In the genomic region with DNA sequence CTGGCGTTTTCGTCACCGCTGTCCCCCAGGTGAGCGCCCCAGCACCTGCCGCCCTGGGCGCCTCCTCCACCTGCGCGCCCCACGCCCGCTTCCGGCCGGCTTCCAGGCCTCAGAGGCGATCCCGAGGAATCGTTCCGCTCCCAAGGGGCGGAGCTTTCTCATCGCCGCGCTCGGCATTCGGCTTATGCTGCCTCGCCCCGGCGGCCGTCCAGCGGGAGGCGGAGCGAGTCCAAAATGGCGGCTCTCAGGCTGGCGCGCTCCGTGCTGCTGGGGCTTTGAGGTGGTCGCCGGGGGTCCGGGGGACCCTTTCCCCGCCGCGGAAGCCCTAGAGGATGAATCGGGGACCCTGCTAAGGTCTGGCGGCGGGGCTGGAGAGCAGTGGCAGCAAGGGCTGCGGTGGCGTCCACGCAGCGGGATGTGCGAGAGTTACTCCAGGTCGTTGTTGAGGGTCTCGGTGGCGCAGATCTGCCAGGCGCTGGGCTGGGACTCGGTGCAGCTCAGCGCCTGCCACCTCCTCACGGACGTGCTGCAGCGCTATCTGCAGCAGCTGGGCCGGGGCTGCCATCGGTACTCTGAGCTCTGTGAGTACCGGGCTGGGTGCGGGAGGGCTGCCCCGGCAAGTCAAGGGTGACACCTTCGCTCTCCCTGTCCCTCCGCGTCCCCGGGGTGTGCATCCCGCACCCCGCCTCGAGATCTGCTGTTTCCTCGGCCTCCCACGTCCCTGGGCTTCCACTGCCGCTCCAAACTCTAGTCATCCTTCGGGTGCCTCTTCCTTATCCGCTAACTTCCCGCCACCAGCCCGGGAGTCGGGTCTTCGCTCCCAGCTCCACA, we compare ENCODE assay signal across 1 cellular context.
TF ChIP-seq lines count a peak whose summit lies in the region.

A gene with protein sequence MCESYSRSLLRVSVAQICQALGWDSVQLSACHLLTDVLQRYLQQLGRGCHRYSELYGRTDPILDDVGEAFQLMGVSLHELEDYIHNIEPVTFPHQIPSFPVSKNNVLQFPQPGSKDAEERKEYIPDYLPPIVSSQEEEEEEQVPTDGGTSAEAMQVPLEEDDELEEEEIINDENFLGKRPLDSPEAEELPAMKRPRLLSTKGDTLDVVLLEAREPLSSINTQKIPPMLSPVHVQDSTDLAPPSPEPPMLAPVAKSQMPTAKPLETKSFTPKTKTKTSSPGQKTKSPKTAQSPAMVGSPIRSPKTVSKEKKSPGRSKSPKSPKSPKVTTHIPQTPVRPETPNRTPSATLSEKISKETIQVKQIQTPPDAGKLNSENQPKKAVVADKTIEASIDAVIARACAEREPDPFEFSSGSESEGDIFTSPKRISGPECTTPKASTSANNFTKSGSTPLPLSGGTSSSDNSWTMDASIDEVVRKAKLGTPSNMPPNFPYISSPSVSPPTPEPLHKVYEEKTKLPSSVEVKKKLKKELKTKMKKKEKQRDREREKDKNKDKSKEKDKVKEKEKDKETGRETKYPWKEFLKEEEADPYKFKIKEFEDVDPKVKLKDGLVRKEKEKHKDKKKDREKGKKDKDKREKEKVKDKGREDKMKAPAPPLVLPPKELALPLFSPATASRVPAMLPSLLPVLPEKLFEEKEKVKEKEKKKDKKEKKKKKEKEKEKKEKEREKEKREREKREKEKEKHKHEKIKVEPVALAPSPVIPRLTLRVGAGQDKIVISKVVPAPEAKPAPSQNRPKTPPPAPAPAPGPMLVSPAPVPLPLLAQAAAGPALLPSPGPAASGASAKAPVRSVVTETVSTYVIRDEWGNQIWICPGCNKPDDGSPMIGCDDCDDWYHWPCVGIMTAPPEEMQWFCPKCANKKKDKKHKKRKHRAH (plus strand): TSS at position 211 of the 831 bp plus-strand sequence. CDS start 205 bp downstream, at position 416.

TF ChIP-seq in HEK293, 187 proteins besides CTCF, POLR2A, EP300 and RAD21 (continued from another document and continues in another):
- TF ChIP-seq, protein P1, sequence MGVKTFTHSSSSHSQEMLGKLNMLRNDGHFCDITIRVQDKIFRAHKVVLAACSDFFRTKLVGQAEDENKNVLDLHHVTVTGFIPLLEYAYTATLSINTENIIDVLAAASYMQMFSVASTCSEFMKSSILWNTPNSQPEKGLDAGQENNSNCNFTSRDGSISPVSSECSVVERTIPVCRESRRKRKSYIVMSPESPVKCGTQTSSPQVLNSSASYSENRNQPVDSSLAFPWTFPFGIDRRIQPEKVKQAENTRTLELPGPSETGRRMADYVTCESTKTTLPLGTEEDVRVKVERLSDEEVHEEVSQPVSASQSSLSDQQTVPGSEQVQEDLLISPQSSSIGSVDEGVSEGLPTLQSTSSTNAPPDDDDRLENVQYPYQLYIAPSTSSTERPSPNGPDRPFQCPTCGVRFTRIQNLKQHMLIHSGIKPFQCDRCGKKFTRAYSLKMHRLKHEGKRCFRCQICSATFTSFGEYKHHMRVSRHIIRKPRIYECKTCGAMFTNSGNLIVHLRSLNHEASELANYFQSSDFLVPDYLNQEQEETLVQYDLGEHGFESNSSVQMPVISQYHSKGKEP (tag by site-specific recombination; IDR thresholded peaks at IDR 0.05): no peak; the same call in 1 of the 2 replicates
- TF ChIP-seq ZFP69B (tag by site-specific recombination; IDR thresholded peaks at IDR 0.05) (peak; percentile 31; the same call in 1 of the 2 replicates), ZNF324 (tag by site-specific recombination; IDR thresholded peaks at IDR 0.05) (peak; percentile 89; the same call in 1 of the 2 replicates), ZNF654 (tag by site-specific recombination; IDR thresholded peaks at IDR 0.05; ENCODE audit: low read depth) (no peak), ZNF2 (tag by site-specific recombination; IDR thresholded peaks at IDR 0.05) (peak; percentile 76), KLF10 (tag by site-specific recombination; IDR thresholded peaks at IDR 0.05) (0 out of 2 replicates have a peak, but pooled peaks have one; percentile 16), ZBTB8A (tag by site-specific recombination; IDR thresholded peaks at IDR 0.05) (peak; percentile 98), YY1 (tag by site-specific recombination; IDR thresholded peaks at IDR 0.05) (peak; percentile 96), ZNF555 (tag by site-specific recombination; conservative IDR thresholded peaks at IDR 0.05) (no peak), ZNF391 (tag by site-specific recombination; IDR thresholded peaks at IDR 0.05; ENCODE audit: borderline replicate concordance, low read depth) (0 out of 2 replicates have a peak, but pooled peaks have one; percentile 25), KLF7 (tag by site-specific recombination; IDR thresholded peaks at IDR 0.05; ENCODE audit: borderline replicate concordance) (peak; percentile 83), ZNF529 (tag by site-specific recombination; IDR thresholded peaks at IDR 0.05; ENCODE audit: insufficient replicate concordance) (no peak), GLIS1 (tag by site-specific recombination; IDR thresholded peaks at IDR 0.05) (peak; percentile 70), ZNF514 (tag by site-specific recombination; IDR thresholded peaks at IDR 0.05) (no peak), KLF8 (tag by site-specific recombination; IDR thresholded peaks at IDR 0.05) (peak; percentile 96), ZNF768 (tag by site-specific recombination; IDR thresholded peaks at IDR 0.05) (no peak), GLI4 (tag by site-specific recombination; IDR thresholded peaks at IDR 0.05) (no peak), IKZF3 (tag by site-specific recombination; IDR thresholded peaks at IDR 0.05) (no peak), ZNF169 (tag by site-specific recombination; IDR thresholded peaks at IDR 0.05) (no peak), KLF1 (tag by site-specific recombination; IDR thresholded peaks at IDR 0.05) (peak; percentile 65), ZNF221 (tag by site-specific recombination; IDR thresholded peaks at IDR 0.05; ENCODE audit: borderline replicate concordance) (no peak), PRDM1 (tag by site-specific recombination; IDR thresholded peaks at IDR 0.05) (no peak), TRIM28 (IDR thresholded peaks at IDR 0.05; ENCODE audit: borderline replicate concordance, low read length) (0 out of 2 replicates have a peak, but pooled peaks have one; percentile 6), ZBTB20 (tag by site-specific recombination; IDR thresholded peaks at IDR 0.05) (peak; percentile 90), ZBTB7A (tag by site-specific recombination; IDR thresholded peaks at IDR 0.05; ENCODE audit: low read depth) (peak; percentile 70; the same call in 1 of the 2 replicates), ZNF157 (tag by site-specific recombination; IDR thresholded peaks at IDR 0.05) (no peak), ZNF549 (tag by site-specific recombination; IDR thresholded peaks at IDR 0.05) (no peak)
- TF ChIP-seq, protein P2, sequence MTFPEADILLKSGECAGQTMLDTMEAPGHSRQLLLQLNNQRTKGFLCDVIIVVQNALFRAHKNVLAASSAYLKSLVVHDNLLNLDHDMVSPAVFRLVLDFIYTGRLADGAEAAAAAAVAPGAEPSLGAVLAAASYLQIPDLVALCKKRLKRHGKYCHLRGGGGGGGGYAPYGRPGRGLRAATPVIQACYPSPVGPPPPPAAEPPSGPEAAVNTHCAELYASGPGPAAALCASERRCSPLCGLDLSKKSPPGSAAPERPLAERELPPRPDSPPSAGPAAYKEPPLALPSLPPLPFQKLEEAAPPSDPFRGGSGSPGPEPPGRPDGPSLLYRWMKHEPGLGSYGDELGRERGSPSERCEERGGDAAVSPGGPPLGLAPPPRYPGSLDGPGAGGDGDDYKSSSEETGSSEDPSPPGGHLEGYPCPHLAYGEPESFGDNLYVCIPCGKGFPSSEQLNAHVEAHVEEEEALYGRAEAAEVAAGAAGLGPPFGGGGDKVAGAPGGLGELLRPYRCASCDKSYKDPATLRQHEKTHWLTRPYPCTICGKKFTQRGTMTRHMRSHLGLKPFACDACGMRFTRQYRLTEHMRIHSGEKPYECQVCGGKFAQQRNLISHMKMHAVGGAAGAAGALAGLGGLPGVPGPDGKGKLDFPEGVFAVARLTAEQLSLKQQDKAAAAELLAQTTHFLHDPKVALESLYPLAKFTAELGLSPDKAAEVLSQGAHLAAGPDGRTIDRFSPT (tag by site-specific recombination; IDR thresholded peaks at IDR 0.05): 0 out of 2 replicates have a peak, but pooled peaks have one; percentile 30
- TF ChIP-seq, protein P3, sequence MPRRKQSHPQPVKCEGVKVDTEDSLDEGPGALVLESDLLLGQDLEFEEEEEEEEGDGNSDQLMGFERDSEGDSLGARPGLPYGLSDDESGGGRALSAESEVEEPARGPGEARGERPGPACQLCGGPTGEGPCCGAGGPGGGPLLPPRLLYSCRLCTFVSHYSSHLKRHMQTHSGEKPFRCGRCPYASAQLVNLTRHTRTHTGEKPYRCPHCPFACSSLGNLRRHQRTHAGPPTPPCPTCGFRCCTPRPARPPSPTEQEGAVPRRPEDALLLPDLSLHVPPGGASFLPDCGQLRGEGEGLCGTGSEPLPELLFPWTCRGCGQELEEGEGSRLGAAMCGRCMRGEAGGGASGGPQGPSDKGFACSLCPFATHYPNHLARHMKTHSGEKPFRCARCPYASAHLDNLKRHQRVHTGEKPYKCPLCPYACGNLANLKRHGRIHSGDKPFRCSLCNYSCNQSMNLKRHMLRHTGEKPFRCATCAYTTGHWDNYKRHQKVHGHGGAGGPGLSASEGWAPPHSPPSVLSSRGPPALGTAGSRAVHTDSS (tag by site-specific recombination; IDR thresholded peaks at IDR 0.05): no peak
- TF ChIP-seq, protein P4, sequence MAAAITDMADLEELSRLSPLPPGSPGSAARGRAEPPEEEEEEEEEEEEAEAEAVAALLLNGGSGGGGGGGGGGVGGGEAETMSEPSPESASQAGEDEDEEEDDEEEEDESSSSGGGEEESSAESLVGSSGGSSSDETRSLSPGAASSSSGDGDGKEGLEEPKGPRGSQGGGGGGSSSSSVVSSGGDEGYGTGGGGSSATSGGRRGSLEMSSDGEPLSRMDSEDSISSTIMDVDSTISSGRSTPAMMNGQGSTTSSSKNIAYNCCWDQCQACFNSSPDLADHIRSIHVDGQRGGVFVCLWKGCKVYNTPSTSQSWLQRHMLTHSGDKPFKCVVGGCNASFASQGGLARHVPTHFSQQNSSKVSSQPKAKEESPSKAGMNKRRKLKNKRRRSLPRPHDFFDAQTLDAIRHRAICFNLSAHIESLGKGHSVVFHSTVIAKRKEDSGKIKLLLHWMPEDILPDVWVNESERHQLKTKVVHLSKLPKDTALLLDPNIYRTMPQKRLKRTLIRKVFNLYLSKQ (tag by site-specific recombination; IDR thresholded peaks at IDR 0.05; ENCODE audit: borderline replicate concordance): no peak
- TF ChIP-seq, protein P5, sequence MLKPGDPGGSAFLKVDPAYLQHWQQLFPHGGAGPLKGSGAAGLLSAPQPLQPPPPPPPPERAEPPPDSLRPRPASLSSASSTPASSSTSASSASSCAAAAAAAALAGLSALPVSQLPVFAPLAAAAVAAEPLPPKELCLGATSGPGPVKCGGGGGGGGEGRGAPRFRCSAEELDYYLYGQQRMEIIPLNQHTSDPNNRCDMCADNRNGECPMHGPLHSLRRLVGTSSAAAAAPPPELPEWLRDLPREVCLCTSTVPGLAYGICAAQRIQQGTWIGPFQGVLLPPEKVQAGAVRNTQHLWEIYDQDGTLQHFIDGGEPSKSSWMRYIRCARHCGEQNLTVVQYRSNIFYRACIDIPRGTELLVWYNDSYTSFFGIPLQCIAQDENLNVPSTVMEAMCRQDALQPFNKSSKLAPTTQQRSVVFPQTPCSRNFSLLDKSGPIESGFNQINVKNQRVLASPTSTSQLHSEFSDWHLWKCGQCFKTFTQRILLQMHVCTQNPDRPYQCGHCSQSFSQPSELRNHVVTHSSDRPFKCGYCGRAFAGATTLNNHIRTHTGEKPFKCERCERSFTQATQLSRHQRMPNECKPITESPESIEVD (tag by site-specific recombination; IDR thresholded peaks at IDR 0.05): no peak
- TF ChIP-seq, protein P6, sequence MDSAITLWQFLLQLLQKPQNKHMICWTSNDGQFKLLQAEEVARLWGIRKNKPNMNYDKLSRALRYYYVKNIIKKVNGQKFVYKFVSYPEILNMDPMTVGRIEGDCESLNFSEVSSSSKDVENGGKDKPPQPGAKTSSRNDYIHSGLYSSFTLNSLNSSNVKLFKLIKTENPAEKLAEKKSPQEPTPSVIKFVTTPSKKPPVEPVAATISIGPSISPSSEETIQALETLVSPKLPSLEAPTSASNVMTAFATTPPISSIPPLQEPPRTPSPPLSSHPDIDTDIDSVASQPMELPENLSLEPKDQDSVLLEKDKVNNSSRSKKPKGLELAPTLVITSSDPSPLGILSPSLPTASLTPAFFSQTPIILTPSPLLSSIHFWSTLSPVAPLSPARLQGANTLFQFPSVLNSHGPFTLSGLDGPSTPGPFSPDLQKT (IDR thresholded peaks at IDR 0.05; ENCODE audit: borderline replicate concordance, low read depth, low read length): peak; percentile 93
- TF ChIP-seq, protein P7, sequence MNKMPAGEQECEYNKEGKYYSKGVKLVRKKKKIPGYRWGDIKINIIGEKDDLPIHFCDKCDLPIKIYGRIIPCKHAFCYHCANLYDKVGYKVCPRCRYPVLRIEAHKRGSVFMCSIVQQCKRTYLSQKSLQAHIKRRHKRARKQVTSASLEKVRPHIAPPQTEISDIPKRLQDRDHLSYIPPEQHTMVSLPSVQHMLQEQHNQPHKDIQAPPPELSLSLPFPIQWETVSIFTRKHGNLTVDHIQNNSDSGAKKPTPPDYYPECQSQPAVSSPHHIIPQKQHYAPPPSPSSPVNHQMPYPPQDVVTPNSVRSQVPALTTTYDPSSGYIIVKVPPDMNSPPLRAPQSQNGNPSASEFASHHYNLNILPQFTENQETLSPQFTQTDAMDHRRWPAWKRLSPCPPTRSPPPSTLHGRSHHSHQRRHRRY (tag by site-specific recombination; IDR thresholded peaks at IDR 0.05): no peak
- TF ChIP-seq, protein P8, sequence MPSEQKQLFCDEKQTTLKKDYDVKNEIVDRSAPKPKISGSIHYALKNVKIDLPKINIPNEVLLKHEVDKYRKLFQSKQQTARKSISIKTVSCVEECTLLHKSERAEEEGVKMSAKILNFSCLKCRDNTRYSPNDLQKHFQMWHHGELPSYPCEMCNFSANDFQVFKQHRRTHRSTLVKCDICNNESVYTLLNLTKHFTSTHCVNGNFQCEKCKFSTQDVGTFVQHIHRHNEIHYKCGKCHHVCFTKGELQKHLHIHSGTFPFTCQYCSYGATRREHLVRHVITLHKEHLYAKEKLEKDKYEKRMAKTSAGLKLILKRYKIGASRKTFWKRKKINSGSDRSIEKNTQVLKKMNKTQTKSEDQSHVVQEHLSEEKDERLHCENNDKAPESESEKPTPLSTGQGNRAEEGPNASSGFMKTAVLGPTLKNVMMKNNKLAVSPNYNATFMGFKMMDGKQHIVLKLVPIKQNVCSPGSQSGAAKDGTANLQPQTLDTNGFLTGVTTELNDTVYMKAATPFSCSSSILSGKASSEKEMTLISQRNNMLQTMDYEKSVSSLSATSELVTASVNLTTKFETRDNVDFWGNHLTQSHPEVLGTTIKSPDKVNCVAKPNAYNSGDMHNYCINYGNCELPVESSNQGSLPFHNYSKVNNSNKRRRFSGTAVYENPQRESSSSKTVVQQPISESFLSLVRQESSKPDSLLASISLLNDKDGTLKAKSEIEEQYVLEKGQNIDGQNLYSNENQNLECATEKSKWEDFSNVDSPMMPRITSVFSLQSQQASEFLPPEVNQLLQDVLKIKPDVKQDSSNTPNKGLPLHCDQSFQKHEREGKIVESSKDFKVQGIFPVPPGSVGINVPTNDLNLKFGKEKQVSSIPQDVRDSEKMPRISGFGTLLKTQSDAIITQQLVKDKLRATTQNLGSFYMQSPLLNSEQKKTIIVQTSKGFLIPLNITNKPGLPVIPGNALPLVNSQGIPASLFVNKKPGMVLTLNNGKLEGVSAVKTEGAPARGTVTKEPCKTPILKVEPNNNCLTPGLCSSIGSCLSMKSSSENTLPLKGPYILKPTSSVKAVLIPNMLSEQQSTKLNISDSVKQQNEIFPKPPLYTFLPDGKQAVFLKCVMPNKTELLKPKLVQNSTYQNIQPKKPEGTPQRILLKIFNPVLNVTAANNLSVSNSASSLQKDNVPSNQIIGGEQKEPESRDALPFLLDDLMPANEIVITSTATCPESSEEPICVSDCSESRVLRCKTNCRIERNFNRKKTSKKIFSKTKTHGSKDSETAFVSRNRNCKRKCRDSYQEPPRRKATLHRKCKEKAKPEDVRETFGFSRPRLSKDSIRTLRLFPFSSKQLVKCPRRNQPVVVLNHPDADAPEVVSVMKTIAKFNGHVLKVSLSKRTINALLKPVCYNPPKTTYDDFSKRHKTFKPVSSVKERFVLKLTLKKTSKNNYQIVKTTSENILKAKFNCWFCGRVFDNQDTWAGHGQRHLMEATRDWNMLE (tag by site-specific recombination; conservative IDR thresholded peaks at IDR 0.05; ENCODE audit: low read depth): peak; percentile 97
